In the genomic region with DNA sequence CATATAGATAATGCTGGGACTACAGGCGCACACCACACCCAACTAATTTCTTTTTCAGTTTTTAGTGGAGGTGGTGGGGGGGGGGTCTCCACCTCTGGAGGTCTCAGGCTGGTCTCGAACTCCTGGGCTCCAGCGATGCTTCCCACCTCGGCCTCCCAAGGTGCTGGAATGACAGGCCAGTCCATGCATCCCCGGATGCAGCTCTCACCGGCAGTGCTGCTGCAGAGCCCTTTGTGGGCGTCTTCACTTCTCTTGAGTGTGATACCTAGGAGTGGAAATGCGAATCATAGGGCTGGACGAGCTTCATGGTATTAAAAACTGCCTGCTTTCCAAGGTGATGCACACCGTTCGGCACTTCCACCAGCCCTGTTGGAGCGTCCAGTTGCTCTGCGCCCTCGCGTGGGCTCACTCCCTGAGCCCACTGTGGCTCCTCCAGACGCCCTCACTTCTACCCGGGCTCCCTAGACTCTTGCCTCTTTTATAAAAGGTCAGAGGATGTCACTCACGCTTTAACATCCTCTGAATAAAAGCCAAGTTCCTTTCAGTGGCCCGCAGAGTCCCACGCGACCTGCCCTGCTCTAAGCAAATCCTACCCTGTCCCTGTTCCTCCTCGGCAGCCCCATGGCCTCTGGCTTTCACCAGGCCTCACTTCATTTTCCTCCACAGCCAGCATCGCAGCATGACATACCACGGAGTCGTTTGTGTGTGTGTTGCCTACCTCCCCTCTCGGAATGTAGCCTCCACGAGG, we compare ENCODE assay signal across 8 cellular contexts. TPM values are rescaled to one million over a fixed set of nuclear protein-coding genes. Genes with fewer than 3 reads are reported as not detected.
DNase-seq lines count a peak whose midpoint lies in the region; ATAC-seq and TF ChIP-seq lines count a peak whose summit lies in the region.

No MANE protein-coding gene starts in this region.

- peak overlapping the region; percentile 67 for H3K4me3 Mint-ChIP-seq in HFFc6
- H3K4me3 Mint-ChIP-seq in activated naive CD8-positive, alpha-beta T cell: peak overlapping the region; percentile 74

- no peaks in the 10 kb centered on the region for H3K36me3 Mint-ChIP-seq in HFFc6 (ENCODE audit: low read depth)
- H3K36me3 Mint-ChIP-seq in activated naive CD8-positive, alpha-beta T cell: peaks cover 4% of the 10 kb centered on the region

- H3K9me3 ChIP-seq in BLaER1 treated with 17β-estradiol and CSF1 and Interleukin-3, amounts not matched to agents 10 nM and 100 nM (replicated peaks in 1 of 11): peaks cover 0 to 3% (median 0%) of the 10 kb centered on the region in 11 experiments; a peak in 2 of 22 replicates
- no peaks in the 10 kb centered on the region for H3K9me3 ChIP-seq in mononuclear cell (ENCODE audit: low read depth, low read length)

- DNase-seq in HFFc6 (no peak), SK-N-DZ (ENCODE audit: low spot score) (no peak), SIG-M5 (lab: John Stamatoyannopoulos, UW) (no peak), NAMALWA (ENCODE audit: low spot score) (no peak)

- H3K27ac Mint-ChIP-seq in HFFc6: no peak overlapping the region
- H3K27ac Mint-ChIP-seq in activated naive CD8-positive, alpha-beta T cell: peak overlapping the region; percentile 83

- peak overlapping the region; percentile 96 to 100 (median 98) for H3K4me2 ChIP-seq in BLaER1 treated with 17β-estradiol and CSF1 and Interleukin-3, amounts not matched to agents 10 nM and 100 nM

- peaks cover 13% of the 10 kb centered on the region for H3K27me3 Mint-ChIP-seq in HFFc6 (ENCODE audit: insufficient read depth)
- H3K27me3 Mint-ChIP-seq in activated naive CD8-positive, alpha-beta T cell: no peaks in the 10 kb centered on the region

- no peaks in the 10 kb centered on the region for H3K9me3 Mint-ChIP-seq in HFFc6
- no peaks in the 10 kb centered on the region for H3K9me3 Mint-ChIP-seq in activated naive CD8-positive, alpha-beta T cell (ENCODE audit: low read depth)

- H3K36me3 ChIP-seq in BLaER1 treated with 17β-estradiol and CSF1 and Interleukin-3, amounts not matched to agents 10 nM and 100 nM: peaks cover 0 to 14% (median 0%) of the 10 kb centered on the region in 11 experiments; a peak in 7 of 22 replicates

- H3K4me1 Mint-ChIP-seq in HFFc6 (ENCODE audit: low read depth): peaks cover 17% of the 10 kb centered on the region
- peaks cover 77% of the 10 kb centered on the region for H3K4me1 Mint-ChIP-seq in activated naive CD8-positive, alpha-beta T cell (ENCODE audit: low read depth)

- peaks cover 75 to 85% (median 82%) of the 10 kb centered on the region in 10 experiments for H3K4me1 ChIP-seq in BLaER1 treated with 17β-estradiol and CSF1 and Interleukin-3, amounts not matched to agents 10 nM and 100 nM
- peaks cover 86% of the 10 kb centered on the region for H3K4me1 ChIP-seq in mononuclear cell (ENCODE audit: insufficient read depth, low read length)

- no peaks in the 10 kb centered on the region for H3K27me3 ChIP-seq in BLaER1 treated with 17β-estradiol and CSF1 and Interleukin-3, amounts not matched to agents 10 nM and 100 nM
- H3K27me3 ChIP-seq in mononuclear cell (ENCODE audit: insufficient read depth, low read length): no peaks in the 10 kb centered on the region

- H3K4me3 ChIP-seq in BLaER1 treated with 17β-estradiol and CSF1 and Interleukin-3, amounts not matched to agents 10 nM and 100 nM: peak overlapping the region in 8 of 10 experiments; percentile 72 to 89 (median 84); a peak in 13 of 20 replicates
- peak overlapping the region; percentile 69 for H3K4me3 ChIP-seq in mononuclear cell (ENCODE audit: low read length)

- ATAC-seq in HG02588 (IDR thresholded peaks at IDR 0.05; ENCODE audit: unreplicated experiment): no peak

- peak overlapping the region in 10 of 11 experiments; percentile 92 to 100 (median 98); a peak in 21 of 22 replicates for H3K27ac ChIP-seq in BLaER1 treated with 17β-estradiol and CSF1 and Interleukin-3, amounts not matched to agents 10 nM and 100 nM

- TF ChIP-seq CTCF in HFFc6 (IDR thresholded peaks at IDR 0.05): no peak

- H3K9ac ChIP-seq in BLaER1 treated with 17β-estradiol and CSF1 and Interleukin-3, amounts not matched to agents 10 nM and 100 nM: peak overlapping the region; percentile 92 to 99 (median 96); a peak in 20 of 22 replicates

- peaks cover 24 to 36% (median 32%) of the 10 kb centered on the region in 11 experiments; a peak in 21 of 22 replicates for H4K20me1 ChIP-seq in BLaER1 treated with 17β-estradiol and CSF1 and Interleukin-3, amounts not matched to agents 10 nM and 100 nM

RNA-seq across cellular contexts. Expression of a gene that starts 0.8 kb away (rescaled TPM):
- total RNA-seq in HFFc6 (2021; fragmentation: NEBNext Ultra II Directional; extraction: Animal tissue kit (Norgen Biotek cat#: 25700)): 10 to 100 TPM; 48.7 to 61.0 (median 50.6) TPM
- total RNA-seq in mononuclear cell: 44.3 TPM
- 91.3 and 98.4 TPM in 2 replicates for polyA plus RNA-seq in SK-N-DZ (2014; cell fraction: cytosol; rRNA removed)
- 69.5 and 119 TPM in 2 replicates for polyA plus RNA-seq in SK-N-DZ (2014; cell fraction: nucleus; rRNA removed)
